ENCODE assay signal across 23 cellular contexts in genomic region chr12:28164644-28165313, GRCh38. TPM values are rescaled to one million over a fixed set of nuclear protein-coding genes. Genes with fewer than 3 reads are reported as not detected.
DNase-seq lines count a peak whose midpoint lies in the region; FAIRE-seq and TF ChIP-seq lines count a peak whose summit lies in the region.
"Had no signal": no experiment of that assay in that cellular context is flagged by ENCODE, and none has a peak within 500 bp of the region (broad histone marks: within the 10 kb centered on the region; RNA-seq: fewer than 3 reads in every experiment).

No MANE protein-coding gene starts in this region.

- H3K4me3 ChIP-seq in GM23248 (no peak overlapping the region), hepatocyte (no peak overlapping the region)
- H3K4me3 ChIP-seq: left ventricle myocardium inferior, ovary, sigmoid colon, SJCRH30 had no signal

- H2AFZ ChIP-seq in GM23248 (no peak overlapping the region), hepatocyte (no peak overlapping the region)

- H3K27ac ChIP-seq in GM23248 (no peak overlapping the region), hepatocyte (no peak overlapping the region)
- H3K27ac ChIP-seq: brain microvascular endothelial cell, left ventricle myocardium inferior, ovary, Peyer's patch, sigmoid colon, SJCRH30 had no signal

- H3K9me3 ChIP-seq in GM23248 (ENCODE audit: low read depth) (no peaks in the 10 kb centered on the region), hepatocyte (ENCODE audit: low read depth) (no peaks in the 10 kb centered on the region)
- H3K9me3 ChIP-seq: left ventricle myocardium inferior, ovary, Peyer's patch, sigmoid colon, SJCRH30 had no signal

- H3K9me2 ChIP-seq in GM23248 (ENCODE audit: insufficient read depth), result no peaks in the 10 kb centered on the region
- no peaks in the 10 kb centered on the region for H3K9me2 ChIP-seq in hepatocyte (replicated peaks; ENCODE audit: insufficient read depth)

- peak; percentile 4 for DNase-seq in GM23248
- peak; percentile 9 for DNase-seq in amniotic epithelial cell (ENCODE audit: low read depth)
- DNase-seq in hepatocyte (ENCODE audit: low spot score), result peak; percentile 33
- peak; percentile 93 for DNase-seq in renal cortical epithelial cell (ENCODE audit: low read depth)
- DNase-seq in DMS 273 (lab: John Stamatoyannopoulos, UW; ENCODE audit: unreplicated experiment), result no peak
- DNase-seq in GM19239 (ENCODE audit: insufficient read length, low spot score), result no peak
- no peak for DNase-seq in stimulated activated naive CD4-positive, alpha-beta T cell (lab: John Stamatoyannopoulos, UW)
- DNase-seq: activated CD4-positive, alpha-beta T cell treated with anti-CD3 and anti-CD28 coated beads, Interleukin-2, amount 10 ng/mL, durations not matched to agents 24 days and 14 days; activated CD8-positive, alpha-beta memory T cell treated with anti-CD3 and anti-CD28 coated beads, Interleukin-2, amount 10 ng/mL, durations not matched to agents 7 days and 5 days; activated naive CD8-positive, alpha-beta T cell treated with anti-CD3 and anti-CD28 coated beads for 36 hours; brain microvascular endothelial cell; cortex of kidney; DMS153; GDM1; left ventricle myocardium inferior; NCI-H1417; NCI-H2107; NCI-H510A; NK-92 treated with Interleukin-12 subunit alpha and Interleukin-12 subunit beta, amount 100 ng/mL, for 24 hours; ovary; Peyer's patch; sigmoid colon; SJCRH30 had no signal

- no peak overlapping the region for H3K9ac ChIP-seq in GM23248

- TF ChIP-seq CTCF in hepatocyte (IDR thresholded peaks at IDR 0.05; ENCODE audit: poor library complexity), result no peak

- H3K27me3 ChIP-seq in GM23248 (replicated peaks; ENCODE audit: insufficient read depth) (no peaks in the 10 kb centered on the region), hepatocyte (no peaks in the 10 kb centered on the region)
- H3K27me3 ChIP-seq: brain microvascular endothelial cell, ovary, Peyer's patch, sigmoid colon, SJCRH30 had no signal

- no peaks in the 10 kb centered on the region for H3F3A ChIP-seq in GM23248 (ENCODE audit: insufficient read depth)

- H3K4me1 ChIP-seq in GM23248 (ENCODE audit: insufficient read depth), result no peaks in the 10 kb centered on the region
- no peaks in the 10 kb centered on the region for H3K4me1 ChIP-seq in hepatocyte (ENCODE audit: insufficient read depth)
- H3K4me1 ChIP-seq: left ventricle myocardium inferior, Peyer's patch, sigmoid colon had no signal

- H3K36me3 ChIP-seq in GM23248 (ENCODE audit: low read depth) (no peaks in the 10 kb centered on the region), hepatocyte (replicated peaks; ENCODE audit: insufficient read depth, low read depth) (no peaks in the 10 kb centered on the region)
- H3K36me3 ChIP-seq: brain microvascular endothelial cell, left ventricle myocardium inferior, ovary, Peyer's patch, sigmoid colon, SJCRH30 had no signal

- H3K4me2 ChIP-seq in GM23248 (ENCODE audit: unreplicated experiment) (no peak overlapping the region), hepatocyte (peak overlapping the region; percentile 53)

- in situ Hi-C loops in GM23248 (cut with MboI), result loop anchor here (25.0 kb wide), 1 partner anchor 177 kb away; no protein-coding TSS in a partner anchor

- H4K20me1 ChIP-seq in GM23248 (ENCODE audit: insufficient read depth) (no peaks in the 10 kb centered on the region), hepatocyte (ENCODE audit: insufficient read depth, poor library complexity, severe bottlenecking) (no peaks in the 10 kb centered on the region)

- no peak for FAIRE-seq in GM19239 (lab: Jason Lieb, UNC)

- 88 to 89% methylated on average over 2 of the region's 2 CpGs for WGBS in GM23248 (ENCODE audit: low coverage in 1 of 2, low lambda C conversion rate in 2 of 2, missing lambda C conversion rate in 2 of 2), 2 experiments
- 61% methylated on average over 2 of the region's 2 CpGs for WGBS in hepatocyte (ENCODE audit: low lambda C conversion rate, missing lambda C conversion rate)

- H3K79me2 ChIP-seq in GM23248 (ENCODE audit: insufficient read depth) (no peaks in the 10 kb centered on the region), hepatocyte (no peaks in the 10 kb centered on the region)

RNA-seq across cellular contexts. Expression of gene CCDC91, which starts 25.5 kb away (rescaled TPM):
- 15.3 and 17.2 TPM in 2 replicates for total RNA-seq in GM23248 (2014; rRNA removed; shearing (Covaris generic))
- polyA plus RNA-seq in GM23248 (2016; fragmentation: Nextera tagmentation; extraction: Ambion mirVana), result 31.0 and 31.5 TPM in 2 replicates
- 14.2 and 22.2 TPM in 2 replicates for total RNA-seq in hepatocyte
- polyA plus RNA-seq in hepatocyte, result 13.5 and 15.1 TPM in 2 replicates
- total RNA-seq in renal cortical epithelial cell, result 39.8 and 41.8 TPM in 2 replicates

Comparison
In these comparisons a context has a peak if more than half of its experiments do, and no peak if none do; other contexts are left out.
1. DNase-seq: peak in GM23248 (single experiment), amniotic epithelial cell (single experiment), hepatocyte (single experiment) and renal cortical epithelial cell (single experiment); none in DMS 273 (single experiment), GM19239 (single experiment) and stimulated activated naive CD4-positive, alpha-beta T cell (0 of 6).